In the genomic region with DNA sequence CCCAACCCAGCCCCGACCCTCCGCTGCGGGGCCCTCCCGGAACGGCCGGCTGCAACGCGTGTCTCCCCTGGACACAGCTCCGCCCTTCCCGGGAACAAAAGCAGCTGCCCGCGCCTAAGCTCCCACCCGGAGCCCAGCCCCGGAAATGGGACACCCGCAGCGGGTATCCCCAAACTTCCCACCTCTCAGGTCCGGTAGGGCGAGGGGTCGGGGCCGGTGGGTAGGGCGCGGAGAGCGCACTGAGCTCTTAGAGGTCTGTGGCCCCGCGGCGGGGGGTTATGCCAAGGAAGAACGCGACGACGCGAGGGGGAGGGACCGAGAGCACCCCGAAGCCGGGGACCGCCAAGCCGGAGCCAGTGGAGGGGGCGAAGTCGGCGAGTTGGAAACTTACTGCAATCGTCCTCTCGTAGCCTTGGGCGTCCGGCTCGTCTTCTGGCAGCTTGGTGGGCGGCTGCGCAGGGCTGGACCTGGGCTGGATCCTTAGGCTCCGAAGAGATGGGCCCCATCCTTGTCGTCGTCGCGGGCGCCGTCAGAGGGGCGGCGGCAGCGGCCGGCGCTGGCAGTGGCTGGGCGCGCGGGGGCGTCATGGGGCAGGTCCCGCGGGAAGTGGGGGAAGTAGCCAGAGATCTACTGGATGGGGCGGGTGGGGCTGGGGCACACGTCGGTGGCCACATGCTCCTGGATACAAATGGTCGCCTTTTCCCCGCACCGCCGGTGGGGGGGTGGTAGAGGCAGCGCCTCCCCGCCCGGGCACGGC, we compare ENCODE assay signal across 10 cellular contexts. TPM values are rescaled to one million over a fixed set of nuclear protein-coding genes. Genes with fewer than 3 reads are reported as not detected.
A peak's percentile ranks its signal among the peaks of the same experiment; 100 is the strongest.
DNase-seq lines count a peak whose midpoint lies in the region; ATAC-seq and TF ChIP-seq lines count a peak whose summit lies in the region.
"Had no signal": no experiment of that assay in that cellular context is flagged by ENCODE, and none has a peak within 500 bp of the region (broad histone marks: within the 10 kb centered on the region; RNA-seq: fewer than 3 reads in every experiment).

No MANE protein-coding gene starts in this region.

- ATAC-seq in left lung (peak; percentile 78), GM18517 (IDR thresholded peaks at IDR 0.05; ENCODE audit: unreplicated experiment) (no peak), GM21786 (IDR thresholded peaks at IDR 0.05; ENCODE audit: unreplicated experiment) (no peak)

- no peaks in the 10 kb centered on the region for H3K36me3 Mint-ChIP-seq in activated T-helper 1 cell treated with anti-CD3 and anti-CD28 coated beads, Interleukin-12 subunit alpha, Interleukin-12 subunit beta, Interleukin-2, Interleukin-4 antibody, amounts not matched to agents 30 ng/mL and 10 ng/mL and 1 ng/mL, durations not matched to agents 14 hours and 24 hours and 36 hours (ENCODE audit: low read depth)
- H3K36me3 Mint-ChIP-seq: CD4-positive, CD25-positive, alpha-beta regulatory T cell had no signal

- H3K27ac Mint-ChIP-seq in activated T-helper 1 cell treated with anti-CD3 and anti-CD28 coated beads, Interleukin-12 subunit alpha, Interleukin-12 subunit beta, Interleukin-2, Interleukin-4 antibody, amounts not matched to agents 30 ng/mL and 10 ng/mL and 1 ng/mL, durations not matched to agents 14 hours and 24 hours and 36 hours, result no peak overlapping the region
- H3K27ac Mint-ChIP-seq: CD4-positive, CD25-positive, alpha-beta regulatory T cell had no signal

- H3K4me3 Mint-ChIP-seq in activated T-helper 1 cell treated with anti-CD3 and anti-CD28 coated beads, Interleukin-12 subunit alpha, Interleukin-12 subunit beta, Interleukin-2, Interleukin-4 antibody, amounts not matched to agents 30 ng/mL and 10 ng/mL and 1 ng/mL, durations not matched to agents 14 hours and 24 hours and 36 hours, result no peak overlapping the region

- 16% methylated on average over 75 of the region's 75 CpGs for WGBS in thymus

- H3K36me3 ChIP-seq in left lung (no peaks in the 10 kb centered on the region), thymus (ENCODE audit: control insufficient read depth, insufficient read depth) (no peaks in the 10 kb centered on the region)

- H3K9me3 ChIP-seq in left lung (no peaks in the 10 kb centered on the region), thymus (ENCODE audit: control insufficient read depth) (peaks cover 2% of the 10 kb centered on the region)

- H3K4me3 ChIP-seq in cardiac fibroblast (replicated peaks in 1 of 2; ENCODE audit: low read depth in 2 of 2, low read length in 2 of 2) (peak overlapping the region; percentile 30 to 42), left lung (peak overlapping the region; percentile 19 to 43), thymus (ENCODE audit: low read length) (peak overlapping the region; percentile 28)

- peak; percentile 80 for DNase-seq in NCI-H748 (lab: John Stamatoyannopoulos, UW; ENCODE audit: unreplicated experiment)
- no peak for DNase-seq in NCI-H748 treated with DMSO at 0.1 percent for 48 hours (lab: John Stamatoyannopoulos, UW)
- DNase-seq in cardiac fibroblast (ENCODE audit: low read depth in 2 of 2), result peak in 1 of 2 donors; percentile 14
- DNase-seq in left lung, result no peak
- no peak for DNase-seq in activated T-helper 1 cell treated with anti-CD3 and anti-CD28 coated beads, Interleukin-12 subunit alpha, Interleukin-12 subunit beta, Interleukin-2, Interleukin-4 antibody, amounts not matched to agents 30 ng/mL and 10 ng/mL and 1 ng/mL, durations not matched to agents 14 hours and 24 hours and 36 hours (ENCODE audit: low spot score)
- DNase-seq: CD4-positive, CD25-positive, alpha-beta regulatory T cell had no signal

- H3K27ac ChIP-seq in left lung, result no peak overlapping the region
- no peak overlapping the region for H3K27ac ChIP-seq in thymus (ENCODE audit: low read depth)

- H3K4me1 ChIP-seq in left lung (peaks cover 0 to 9% of the 10 kb centered on the region in 2 donors), thymus (ENCODE audit: control insufficient read depth, insufficient read depth, low read length) (peaks cover 3% of the 10 kb centered on the region)

- TF ChIP-seq CTCF in cardiac fibroblast (IDR thresholded peaks at IDR 0.05; ENCODE audit: low read depth, low read length) (no peak), left lung (IDR thresholded peaks at IDR 0.05) (no peak)

- H3K27me3 ChIP-seq in left lung, result peaks cover 12 to 63% of the 10 kb centered on the region in 2 donors
- H3K27me3 ChIP-seq in thymus (ENCODE audit: control insufficient read depth, insufficient read depth), result peaks cover 18% of the 10 kb centered on the region

- no peaks in the 10 kb centered on the region for H3K9me3 Mint-ChIP-seq in activated T-helper 1 cell treated with anti-CD3 and anti-CD28 coated beads, Interleukin-12 subunit alpha, Interleukin-12 subunit beta, Interleukin-2, Interleukin-4 antibody, amounts not matched to agents 30 ng/mL and 10 ng/mL and 1 ng/mL, durations not matched to agents 14 hours and 24 hours and 36 hours

- peaks cover 24% of the 10 kb centered on the region for H3K27me3 Mint-ChIP-seq in activated T-helper 1 cell treated with anti-CD3 and anti-CD28 coated beads, Interleukin-12 subunit alpha, Interleukin-12 subunit beta, Interleukin-2, Interleukin-4 antibody, amounts not matched to agents 30 ng/mL and 10 ng/mL and 1 ng/mL, durations not matched to agents 14 hours and 24 hours and 36 hours (ENCODE audit: insufficient read depth)

- no peaks in the 10 kb centered on the region for H3K4me1 Mint-ChIP-seq in activated T-helper 1 cell treated with anti-CD3 and anti-CD28 coated beads, Interleukin-12 subunit alpha, Interleukin-12 subunit beta, Interleukin-2, Interleukin-4 antibody, amounts not matched to agents 30 ng/mL and 10 ng/mL and 1 ng/mL, durations not matched to agents 14 hours and 24 hours and 36 hours (ENCODE audit: low read depth)

- intact Hi-C loops in left lung (cut with DNase I), result no loop called here
- intact Hi-C loops in activated T-helper 1 cell treated with anti-CD3 and anti-CD28 coated beads, Interleukin-12 subunit alpha, Interleukin-12 subunit beta, Interleukin-2, Interleukin-4 antibody, amounts not matched to agents 30 ng/mL and 10 ng/mL and 1 ng/mL, durations not matched to agents 14 hours and 24 hours and 36 hours (cut with micrococcal nuclease), result no loop called here

RNA-seq across cellular contexts. Expression of a gene that starts 6.9 kb away (rescaled TPM):
- under 1 TPM; 0.15 to 0.21 TPM for total RNA-seq in left lung
- 0.30 TPM for polyA plus RNA-seq in thymus
- total RNA-seq in activated T-helper 1 cell treated with anti-CD3 and anti-CD28 coated beads, Interleukin-12 subunit alpha, Interleukin-12 subunit beta, Interleukin-2, Interleukin-4 antibody, amounts not matched to agents 30 ng/mL and 10 ng/mL and 1 ng/mL, durations not matched to agents 14 hours and 24 hours and 36 hours, result 0.03 and 0.05 TPM in 2 replicates
- total RNA-seq: CD4-positive, CD25-positive, alpha-beta regulatory T cell; glomerular endothelial cell had no signal

RNA-seq across cellular contexts. Expression of a gene that starts 11.1 kb away (rescaled TPM):
- total RNA-seq in left lung, result 10 to 100 TPM in 1 of 2 donors, 1 to 10 TPM in 1; 7.7 to 12.5 TPM
- polyA plus RNA-seq in thymus, result 9.9 TPM
- total RNA-seq in activated T-helper 1 cell treated with anti-CD3 and anti-CD28 coated beads, Interleukin-12 subunit alpha, Interleukin-12 subunit beta, Interleukin-2, Interleukin-4 antibody, amounts not matched to agents 30 ng/mL and 10 ng/mL and 1 ng/mL, durations not matched to agents 14 hours and 24 hours and 36 hours, result 17.3 and 19.3 TPM in 2 replicates

RNA-seq across cellular contexts. Expression of a gene that starts 44.5 kb away (rescaled TPM):
- total RNA-seq in left lung, result 1 to 10 TPM; 4.9 to 5.7 TPM
- 4.6 TPM for polyA plus RNA-seq in thymus
- 1.9 and 2.0 TPM in 2 replicates for total RNA-seq in activated T-helper 1 cell treated with anti-CD3 and anti-CD28 coated beads, Interleukin-12 subunit alpha, Interleukin-12 subunit beta, Interleukin-2, Interleukin-4 antibody, amounts not matched to agents 30 ng/mL and 10 ng/mL and 1 ng/mL, durations not matched to agents 14 hours and 24 hours and 36 hours
